ENCODE assay signal across 20 cellular contexts in genomic region chr4:95627709-95628108, GRCh38.
DNase-seq lines count a peak whose midpoint lies in the region; ATAC-seq and TF ChIP-seq lines count a peak whose summit lies in the region.
"Had no signal": no experiment of that assay in that cellular context is flagged by ENCODE, and none has a peak within 500 bp of the region (broad histone marks: within the 10 kb centered on the region; RNA-seq: fewer than 3 reads in every experiment).

No MANE protein-coding gene starts in this region.

- no peaks in the 10 kb centered on the region; the same call in 2 of the 3 replicates for H3K9me3 Mint-ChIP-seq in GM23338
- H3K9me3 Mint-ChIP-seq: CD4-positive, alpha-beta T cell had no signal

- no peaks in the 10 kb centered on the region for H3K27me3 Mint-ChIP-seq in GM23338 (ENCODE audit: insufficient read depth, low read depth, poor library complexity)
- H3K27me3 Mint-ChIP-seq: CD4-positive, alpha-beta T cell; CD8-positive, alpha-beta memory T cell had no signal

- H3K27ac Mint-ChIP-seq in GM23338, result no peak overlapping the region
- H3K27ac Mint-ChIP-seq: CD14-positive monocyte; CD4-positive, alpha-beta T cell; CD8-positive, alpha-beta memory T cell; HFFc6 had no signal

- TF ChIP-seq CTCF in GM23338 (conservative IDR thresholded peaks at IDR 0.05; ENCODE audit: low read depth in 2 of 2), result no peak
- no peak for TF ChIP-seq CTCF in choroid plexus epithelial cell (conservative IDR thresholded peaks at IDR 0.05; ENCODE audit: low read depth, low read length)
- TF ChIP-seq CTCF in thoracic aorta (IDR thresholded peaks at IDR 0.05), result no peak
- TF ChIP-seq CTCF in ovary (IDR thresholded peaks at IDR 0.05), result no peak

- H3K9me3 ChIP-seq in right cardiac atrium (ENCODE audit: control insufficient read depth, low read length), result no peaks in the 10 kb centered on the region
- H3K9me3 ChIP-seq in thoracic aorta, result no peaks in the 10 kb centered on the region
- H3K9me3 ChIP-seq in ovary, result no peaks in the 10 kb centered on the region
- H3K9me3 ChIP-seq: BE2C; BLaER1 treated with 17β-estradiol and CSF1 and Interleukin-3, amounts not matched to agents 10 nM and 100 nM; HAP-1 had no signal

- H3K4me3 ChIP-seq in right cardiac atrium (ENCODE audit: low read length), result no peak overlapping the region
- no peak overlapping the region for H3K4me3 ChIP-seq in GM23338
- no peak overlapping the region for H3K4me3 ChIP-seq in choroid plexus epithelial cell (ENCODE audit: low read depth, low read length)
- no peak overlapping the region for H3K4me3 ChIP-seq in thoracic aorta
- no peak overlapping the region for H3K4me3 ChIP-seq in ovary
- H3K4me3 ChIP-seq: BLaER1 treated with 17β-estradiol and CSF1 and Interleukin-3, amounts not matched to agents 10 nM and 100 nM; HAP-1 had no signal

- no peaks in the 10 kb centered on the region for H3K27me3 ChIP-seq in right cardiac atrium (ENCODE audit: control insufficient read depth, insufficient read depth)
- H3K27me3 ChIP-seq in GM23338 (ENCODE audit: insufficient read depth), result no peaks in the 10 kb centered on the region
- no peaks in the 10 kb centered on the region for H3K27me3 ChIP-seq in thoracic aorta (replicated peaks; ENCODE audit: insufficient read depth)
- no peaks in the 10 kb centered on the region for H3K27me3 ChIP-seq in ovary
- H3K27me3 ChIP-seq: BE2C; BLaER1 treated with 17β-estradiol and CSF1 and Interleukin-3, amounts not matched to agents 10 nM and 100 nM had no signal

- no peak for TF ChIP-seq EP300 in ovary (IDR thresholded peaks at IDR 0.05)

- peak overlapping the region; percentile 38 for H2AFZ ChIP-seq in GM23338

- intact Hi-C loops in right cardiac atrium (cut with DNase I), result no loop called here
- intact Hi-C loops in Right ventricle myocardium inferior (cut with DNase I), result no loop called here
- intact Hi-C loops in ovary (cut with DNase I), result loop anchor here in 1 of 4 donors (10.0 kb wide), 1 partner anchor 83 kb away; the partner anchor contains the start of gene UNC5C

- H3K27ac ChIP-seq in right cardiac atrium (ENCODE audit: low read length), result no peak overlapping the region
- no peak overlapping the region for H3K27ac ChIP-seq in GM23338 (ENCODE audit: low read depth)
- no peak overlapping the region for H3K27ac ChIP-seq in thoracic aorta
- H3K27ac ChIP-seq in ovary, result no peak overlapping the region
- H3K27ac ChIP-seq: BLaER1 treated with 17β-estradiol and CSF1 and Interleukin-3, amounts not matched to agents 10 nM and 100 nM had no signal

- no peaks in the 10 kb centered on the region for H3F3A ChIP-seq in GM23338 (replicated peaks; ENCODE audit: low read depth)

- no peaks in the 10 kb centered on the region for H4K20me1 ChIP-seq in GM23338 (replicated peaks; ENCODE audit: insufficient read depth)
- H4K20me1 ChIP-seq: BLaER1 treated with 17β-estradiol and CSF1 and Interleukin-3, amounts not matched to agents 10 nM and 100 nM had no signal

- peaks cover 19% of the 10 kb centered on the region for H3K9me2 ChIP-seq in GM23338 (ENCODE audit: insufficient read depth)

- peaks cover 20% of the 10 kb centered on the region for H3K4me1 Mint-ChIP-seq in GM23338
- H3K4me1 Mint-ChIP-seq: CD14-positive monocyte; CD8-positive, alpha-beta memory T cell had no signal

- 33% methylated on average over 1 of the region's 1 CpG for WGBS in right cardiac atrium
- 61 to 83% (median 70%) methylated on average over 1 of the region's 1 CpG for WGBS in ovary, 3 donors

- ATAC-seq in right cardiac atrium (peak; percentile 55 to 63), Right ventricle myocardium inferior (no peak), GM23338 (no peak), thoracic aorta (ENCODE audit: insufficient number of reproducible peaks, low FRiP score, low read depth) (peak; percentile 43)

- no peaks in the 10 kb centered on the region for H3K36me3 ChIP-seq in GM23338 (ENCODE audit: insufficient read depth)
- no peaks in the 10 kb centered on the region for H3K36me3 ChIP-seq in thoracic aorta
- H3K36me3 ChIP-seq in ovary, result no peaks in the 10 kb centered on the region
- H3K36me3 ChIP-seq: BE2C; BLaER1 treated with 17β-estradiol and CSF1 and Interleukin-3, amounts not matched to agents 10 nM and 100 nM; HAP-1 had no signal

- H3K4me1 ChIP-seq in right cardiac atrium (ENCODE audit: control insufficient read depth, insufficient read depth, low read length) (no peaks in the 10 kb centered on the region), GM23338 (ENCODE audit: insufficient read depth) (peaks cover 3% of the 10 kb centered on the region; the same call in 1 of the 2 replicates), thoracic aorta (ENCODE audit: control insufficient read depth in 1 of 2, low read depth in 2 of 2) (peaks cover 2 to 18% of the 10 kb centered on the region in 2 donors), ovary (ENCODE audit: insufficient read depth) (no peaks in the 10 kb centered on the region)
- H3K4me1 ChIP-seq: HAP-1 had no signal

- no peaks in the 10 kb centered on the region for H3K79me2 ChIP-seq in GM23338 (replicated peaks; ENCODE audit: insufficient read depth)

- DNase-seq in right cardiac atrium (no peak), Right ventricle myocardium inferior (ENCODE audit: missing footprints) (no peak), GM23338 (ENCODE audit: low spot score) (no peak), choroid plexus epithelial cell (ENCODE audit: low read depth) (peak; percentile 4), thoracic aorta (ENCODE audit: low spot score) (no peak), ovary (no peak), NCI-H82 treated with DMSO at 0.1 percent for 48 hours (lab: John Stamatoyannopoulos, UW; ENCODE audit: unreplicated experiment) (no peak)
- DNase-seq in activated effector memory CD4-positive, alpha-beta T cell treated with anti-CD3 and anti-CD28 coated beads, Interleukin-2, amount 50 U/mL, for 16 hours, result no peak
- DNase-seq: AML-193; BE2C; CD4-positive, alpha-beta T cell; CD8-positive, alpha-beta memory T cell; DMS53; DMS79 treated with DMSO at 0.1 percent for 48 hours; GF-D8; GOT3; HFFc6 had no signal

- no peak for TF ChIP-seq POLR2A in ovary (IDR thresholded peaks at IDR 0.05)

- H3K4me2 ChIP-seq in GM23338, result no peak overlapping the region
- H3K4me2 ChIP-seq: BLaER1 treated with 17β-estradiol and CSF1 and Interleukin-3, amounts not matched to agents 10 nM and 100 nM had no signal

- no peaks in the 10 kb centered on the region; the same call in 2 of the 3 replicates for H3K36me3 Mint-ChIP-seq in GM23338 (ENCODE audit: low read depth)
- H3K36me3 Mint-ChIP-seq: CD14-positive monocyte; CD8-positive, alpha-beta memory T cell had no signal

- H3K4me3 Mint-ChIP-seq in GM23338, result no peak overlapping the region
- H3K4me3 Mint-ChIP-seq: CD14-positive monocyte; CD4-positive, alpha-beta T cell; CD8-positive, alpha-beta memory T cell; HFFc6 had no signal

TF ChIP-seq in GM23338, 12 proteins besides CTCF, POLR2A, EP300 and RAD21:
- no peak for TF ChIP-seq ETS1 (IDR thresholded peaks at IDR 0.05)
- TF ChIP-seq STAT1 (IDR thresholded peaks at IDR 0.05; ENCODE audit: unreplicated experiment), result no peak
- TF ChIP-seq ZNF331 (CRISPR knock-in tag; IDR thresholded peaks at IDR 0.05; ENCODE audit: low read depth), result no peak
- TF ChIP-seq POLR2AphosphoS5 (IDR thresholded peaks at IDR 0.05; ENCODE audit: low read depth), result no peak
- TF ChIP-seq ZNF114 (CRISPR knock-in tag; IDR thresholded peaks at IDR 0.05), result no peak
- no peak for TF ChIP-seq JUNB (IDR thresholded peaks at IDR 0.05; ENCODE audit: unreplicated experiment)
- no peak for TF ChIP-seq REST (IDR thresholded peaks at IDR 0.05; ENCODE audit: unreplicated experiment)
- no peak for TF ChIP-seq EZH2 (IDR thresholded peaks at IDR 0.05; ENCODE audit: low read depth, unreplicated experiment)
- no peak for TF ChIP-seq CREB1 (CRISPR knock-in tag; IDR thresholded peaks at IDR 0.05; ENCODE audit: low read depth)

Comparison
In these comparisons a context has a peak if more than half of its experiments do, and no peak if none do; other contexts are left out.
1. ATAC-seq: peak in right cardiac atrium (2 of 2) and thoracic aorta (single experiment); none in Right ventricle myocardium inferior (single experiment) and GM23338 (single experiment).